In genomic region chr19:50431343-50432220, GRCh38 we compare ENCODE assay signal across 8 cellular contexts. TPM values are rescaled to one million over a fixed set of nuclear protein-coding genes. Genes with fewer than 3 reads are reported as not detected.
A peak's percentile ranks its signal among the peaks of the same experiment; 100 is the strongest.
DNase-seq lines count a peak whose midpoint lies in the region; ATAC-seq and TF ChIP-seq lines count a peak whose summit lies in the region.

No MANE protein-coding gene starts in this region.

- H3K9ac ChIP-seq in HUES6 (ENCODE audit: low read length): peak overlapping the region; percentile 59
- peak overlapping the region; percentile 98 for H3K9ac ChIP-seq in OCI-LY3 (ENCODE audit: low read length)
- H3K9ac ChIP-seq in muscle layer of colon (ENCODE audit: low read length): no peak overlapping the region

- H3K4me1 ChIP-seq in HUES6 (ENCODE audit: control insufficient read depth, insufficient read depth, low read length) (peaks cover 31% of the 10 kb centered on the region), OCI-LY3 (ENCODE audit: low read length) (peaks cover 61% of the 10 kb centered on the region), esophagus squamous epithelium (peaks cover 6 to 32% (median 15%) of the 10 kb centered on the region in 3 donors), muscle layer of colon (ENCODE audit: insufficient read depth, low read length) (peaks cover 9% of the 10 kb centered on the region)

- H3K27me3 ChIP-seq in HUES6 (ENCODE audit: control insufficient read depth, insufficient read depth, low read length) (peaks cover 31% of the 10 kb centered on the region), OCI-LY3 (ENCODE audit: low read depth, low read length) (0 out of 2 replicates have a peak, but pooled peaks cover 12% of the 10 kb centered on the region), esophagus squamous epithelium (peaks cover 0 to 73% (median 3%) of the 10 kb centered on the region in 4 donors), muscle layer of colon (ENCODE audit: control insufficient read depth in 1 of 2, insufficient read depth in 2 of 2, low read length in 2 of 2) (peaks cover 9 to 51% of the 10 kb centered on the region in 2 donors)

- intact Hi-C loops in esophagus squamous epithelium (cut with DNase I): no loop called here

- ATAC-seq in GM21423 (IDR thresholded peaks at IDR 0.05; ENCODE audit: unreplicated experiment): peak; percentile 58

- H3K4me3 ChIP-seq in HUES6 (ENCODE audit: low read depth, low read length): peak overlapping the region; percentile 62
- H3K4me3 ChIP-seq in OCI-LY3 (ENCODE audit: low read length): peak overlapping the region; percentile 82
- H3K4me3 ChIP-seq in esophagus squamous epithelium: peak overlapping the region; percentile 54 to 89 (median 70)
- peak overlapping the region; percentile 70 to 74 for H3K4me3 ChIP-seq in muscle layer of colon (ENCODE audit: low read depth in 1 of 2, low read length in 2 of 2)

- TF ChIP-seq CTCF in OCI-LY3 (IDR thresholded peaks at IDR 0.05; ENCODE audit: low read depth, low read length): no peak
- no peak for TF ChIP-seq CTCF in esophagus squamous epithelium (IDR thresholded peaks at IDR 0.05)

- H3K36me3 ChIP-seq in HUES6 (ENCODE audit: control insufficient read depth, insufficient read depth, low read length) (no peaks in the 10 kb centered on the region), OCI-LY3 (replicated peaks; ENCODE audit: low read depth, low read length) (peaks cover 25% of the 10 kb centered on the region), esophagus squamous epithelium (no peaks in the 10 kb centered on the region), muscle layer of colon (ENCODE audit: insufficient read depth, low read length) (no peaks in the 10 kb centered on the region)

- TF ChIP-seq POLR2A in esophagus squamous epithelium (IDR thresholded peaks at IDR 0.05): peak in 2 of 4 donors; percentile 14 to 57

- H3K79me2 ChIP-seq in OCI-LY3 (ENCODE audit: low read length): no peaks in the 10 kb centered on the region

- peaks cover 17% of the 10 kb centered on the region for H4K20me1 ChIP-seq in OCI-LY3 (ENCODE audit: insufficient read depth, low read length)

- H3K4me2 ChIP-seq in OCI-LY3 (ENCODE audit: low read length): peak overlapping the region; percentile 100

- no peak overlapping the region for H2AFZ ChIP-seq in OCI-LY3 (ENCODE audit: low read depth, low read length)

- H3K9me3 ChIP-seq in HUES6 (ENCODE audit: control insufficient read depth, insufficient read depth, low read depth, low read length) (no peaks in the 10 kb centered on the region), OCI-LY3 (ENCODE audit: insufficient read depth, low read length) (no peaks in the 10 kb centered on the region), esophagus squamous epithelium (no peaks in the 10 kb centered on the region), muscle layer of colon (ENCODE audit: low read length) (no peaks in the 10 kb centered on the region)

- WGBS in esophagus squamous epithelium, 2 donors: 2 to 3% methylated on average over 17 to 22 of the region's 54 CpGs

- DNase-seq in COLO829 (ENCODE audit: low spot score) (peak; percentile 80), esophagus squamous epithelium (lab: John Stamatoyannopoulos, UW) (no peak)
- peak; percentile 96 for DNase-seq in activated T-cell treated with anti-CD3 and anti-CD28 coated beads, Interleukin-2, amount 50 U/mL, for 1 hour
- DNase-seq in stimulated activated CD8-positive, alpha-beta memory T cell treated with anti-CD3 and anti-CD28 coated beads, Interleukin-4, amount 100 ng/mL, for 4 hours (ENCODE audit: low read depth in 2 of 2, low spot score in 1 of 2): peak; percentile 72 to 89

- H3K27ac ChIP-seq in HUES6 (ENCODE audit: low read depth, low read length) (peak overlapping the region; percentile 31; the same call in 1 of the 2 replicates), OCI-LY3 (ENCODE audit: low read length) (peak overlapping the region; percentile 90), esophagus squamous epithelium (peak overlapping the region; percentile 69 to 91 (median 76)), muscle layer of colon (ENCODE audit: low read depth, low read length) (no peak overlapping the region)

RNA-seq across cellular contexts. Expression of gene MYBPC2, which starts 1.1 kb away (rescaled TPM):
- total RNA-seq in esophagus squamous epithelium: under 1 TPM in 1 of 4 donors, not detected in 3; 0.19 TPM

RNA-seq across cellular contexts. Expression of gene SPIB, which starts 12.8 kb away (rescaled TPM):
- under 1 TPM in 1 of 4 donors, not detected in 3; 0.32 TPM for total RNA-seq in esophagus squamous epithelium

RNA-seq across cellular contexts. Expression of gene EMC10, which starts 44.7 kb away (rescaled TPM):
- total RNA-seq in esophagus squamous epithelium: 10 to 100 TPM; 50.2 to 76.1 (median 59.7) TPM

RNA-seq across cellular contexts. Expression of gene GARIN5A, which starts 45.1 kb away (rescaled TPM):
- 1 to 10 TPM in 3 of 4 donors, under 1 TPM in 1; 0.53 to 2.0 (median 1.5) TPM for total RNA-seq in esophagus squamous epithelium

RNA-seq across cellular contexts. Expression of gene POLD1, which starts 47.4 kb away (rescaled TPM):
- 10 to 100 TPM; 14.0 to 18.8 (median 17.6) TPM for total RNA-seq in esophagus squamous epithelium
